8 cellular contexts compared by ENCODE assay signal in the genomic region with DNA sequence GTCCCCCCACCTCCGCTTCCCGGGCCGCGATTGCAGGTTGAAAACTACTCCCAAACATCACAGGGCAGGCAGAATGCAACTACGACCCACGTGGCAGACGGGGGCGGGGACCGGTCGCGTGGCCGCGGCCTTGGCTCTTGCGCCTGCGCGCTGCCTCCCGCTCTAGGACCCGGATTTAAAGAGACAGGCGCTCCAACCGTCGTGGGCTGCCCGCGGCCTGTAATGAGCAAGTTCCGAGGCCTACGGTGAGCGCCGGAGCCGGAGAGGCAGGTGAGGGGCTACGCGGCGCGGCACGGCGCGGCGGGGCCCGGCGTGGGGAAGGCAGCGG. TPM values are rescaled to one million over a fixed set of nuclear protein-coding genes. Genes with fewer than 3 reads are reported as not detected.
DNase-seq lines count a peak whose midpoint lies in the region; ATAC-seq, FAIRE-seq and TF ChIP-seq lines count a peak whose summit lies in the region.

Gene LIG3 (plus strand): TSS at position 160 of the 328 bp plus-strand sequence. CDS start 2,494 bp downstream, outside the sequence.

- peak within 1 kb of the TSS; percentile 93 for H3K27ac ChIP-seq in keratinocyte (ENCODE audit: control insufficient read depth, insufficient read depth, low read length)

- FAIRE-seq in keratinocyte (lab: Jason Lieb, UNC): peak; percentile 77

- no peaks in the 10 kb centered on the region for H3K9me3 ChIP-seq in keratinocyte (ENCODE audit: control insufficient read depth, low read depth, low read length)

- TF ChIP-seq CTCF in AG10803 (conservative IDR thresholded peaks at IDR 0.05; ENCODE audit: low read length) (no peak), keratinocyte (optimal IDR thresholded peaks at IDR 0.05 in 1 of 3, IDR thresholded peaks at IDR 0.05 in 1 of 3, conservative IDR thresholded peaks at IDR 0.05 in 1 of 3; ENCODE audit: extremely low read depth in 1 of 3, insufficient read depth in 2 of 3, low read length in 3 of 3) (no peak)

- H3K4me2 ChIP-seq in keratinocyte (ENCODE audit: control insufficient read depth, extremely low read depth, insufficient read depth, low read depth, low read length): peak within 1 kb of the TSS; percentile 100

- TF ChIP-seq POLR2A in GM19099 (IDR thresholded peaks at IDR 0.05; ENCODE audit: extremely low read depth, insufficient read length, low read depth): peak; percentile 77

- peak within 1 kb of the TSS; percentile 73 for H3K4me3 ChIP-seq in AG10803 (ENCODE audit: low read length)
- H3K4me3 ChIP-seq in keratinocyte (ENCODE audit: control insufficient read depth in 2 of 3, extremely low read depth in 1 of 3, insufficient read depth in 2 of 3, low read depth in 1 of 3, low read length in 3 of 3): peak within 1 kb of the TSS; percentile 82 to 92 (median 86)

- peaks cover 12% of the 10 kb centered on the region for H3K79me2 ChIP-seq in keratinocyte (ENCODE audit: control insufficient read depth, insufficient read depth, low read length)

- H3K27me3 ChIP-seq in keratinocyte (ENCODE audit: control insufficient read depth, extremely low read depth, insufficient read depth, low read length): no peaks in the 10 kb centered on the region

- H3K36me3 ChIP-seq in keratinocyte (ENCODE audit: control insufficient read depth in 2 of 2, extremely low read depth in 1 of 2, insufficient read depth in 2 of 2, low read length in 2 of 2): peaks cover 0 to 2% of the 10 kb centered on the region in 2 experiments

- peak within 1 kb of the TSS; percentile 71 for H2AFZ ChIP-seq in keratinocyte (ENCODE audit: control insufficient read depth, low read length)

- DNase-seq in AG10803 (ENCODE audit: low read depth): peak; percentile 91
- peak; percentile 92 for DNase-seq in NCI-H460 (ENCODE audit: extremely low read depth, low read depth)
- peak; percentile 92 for DNase-seq in activated CD4-positive, CD25-positive, alpha-beta regulatory T cell treated with anti-CD3 and anti-CD28 coated beads, Interleukin-2, amount 50 U/mL, for 72 hours
- DNase-seq in cerebellar cortex (ENCODE audit: low spot score): peak; percentile 92
- peak; percentile 49 for DNase-seq in keratinocyte (ENCODE audit: low read depth, low spot score)
- DNase-seq in stimulated activated CD4-positive, alpha-beta T cell treated with anti-CD3 and anti-CD28 coated beads, Interleukin-12 subunit alpha, Interleukin-12 subunit beta, amount 100 ng/mL, for 48 hours (ENCODE audit: low read depth in 2 of 3, low spot score in 1 of 3): peak; percentile 91 to 95 (median 92)

- H3K9me1 ChIP-seq in keratinocyte (ENCODE audit: control insufficient read depth, extremely low read depth, insufficient read depth, low read length): no peaks in the 10 kb centered on the region

- H3K9ac ChIP-seq in keratinocyte (ENCODE audit: control insufficient read depth, extremely low read depth, insufficient read depth, low read length): peak within 1 kb of the TSS; percentile 98

- dilution Hi-C loops in keratinocyte (cut with MboI; ENCODE audit: extremely low pct_ligation_motif_present, low sequenced_read_pairs): no loop called here

- peaks cover 18% of the 10 kb centered on the region for H3K4me1 ChIP-seq in keratinocyte (ENCODE audit: control insufficient read depth, extremely low read depth, insufficient read depth, low read length)

- peak; percentile 47 for ATAC-seq in HG03378 (IDR thresholded peaks at IDR 0.05; ENCODE audit: unreplicated experiment)

- H4K20me1 ChIP-seq in keratinocyte (ENCODE audit: control insufficient read depth, extremely low read depth, insufficient read depth, low read length): no peaks in the 10 kb centered on the region

RNA-seq across cellular contexts. Expression of gene LIG3, which starts in this region (rescaled TPM):
- total RNA-seq in NCI-H460 (2014; rRNA removed; shearing (Covaris generic)): 52.2 and 67.1 TPM in 2 replicates
- polyA plus RNA-seq in NCI-H460 (2014; cell fraction: nucleus; rRNA removed): 46.1 and 55.9 TPM in 2 replicates
- polyA plus RNA-seq in keratinocyte: 18.0 to 29.3 TPM (median 24.5 TPM) in 3 replicates
- 20.5 TPM for polyA plus RNA-seq in keratinocyte (2011; ENCODE audit: low read depth)
- 17.3 and 24.7 TPM in 2 replicates for polyA plus RNA-seq in keratinocyte (2011; cell fraction: cytosol; rRNA removed)
- 36.9 and 44.6 TPM in 2 replicates for polyA plus RNA-seq in keratinocyte (2011; cell fraction: nucleus; rRNA removed)
- 11.8 and 14.0 TPM in 2 replicates for polyA plus RNA-seq in keratinocyte (2012; ENCODE audit: low replicate concordance)
- 25.6 to 50.6 TPM (median 48.2 TPM) in 3 replicates for polyA minus RNA-seq in keratinocyte
- polyA minus RNA-seq in keratinocyte (2011; cell fraction: cytosol; rRNA and poly(A)+ RNA removed): 18.0 TPM
- polyA minus RNA-seq in keratinocyte (2011; cell fraction: nucleus; rRNA and poly(A)+ RNA removed): 40.8 and 47.0 TPM in 2 replicates

Comparison
In these comparisons a context has a peak if more than half of its experiments do, and no peak if none do; other contexts are left out.
1. Peak in every context shown above with its lines: DNase-seq, ATAC-seq, H3K4me3 ChIP-seq and H3K27ac ChIP-seq.